Comparison of ENCODE assay signal across 25 cellular contexts in the genomic region with DNA sequence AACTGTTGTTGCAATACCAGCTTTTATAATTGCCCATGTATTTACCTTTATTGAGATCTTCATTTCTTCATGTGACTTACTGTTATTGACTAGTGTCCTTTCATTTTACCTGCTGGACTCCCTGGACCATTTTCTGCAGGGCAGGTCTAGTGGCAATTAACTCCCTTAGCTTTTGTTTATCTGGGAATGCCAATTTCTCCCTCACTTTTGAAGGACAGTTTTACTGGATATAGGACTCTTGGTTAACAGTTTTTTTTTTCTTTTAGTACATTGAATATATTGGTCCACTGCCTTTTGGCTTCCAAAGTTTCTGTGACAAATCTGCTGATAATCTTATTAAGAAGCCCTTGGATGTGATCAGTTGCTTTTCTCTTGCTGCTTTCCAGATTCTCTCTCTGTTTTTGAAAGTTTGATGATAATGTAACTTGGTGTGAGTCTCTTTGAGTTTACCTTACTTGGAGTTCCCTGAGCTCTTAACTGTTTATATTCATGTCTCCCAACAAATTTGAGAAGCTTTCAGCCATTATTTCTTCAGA.
"Had no signal": no experiment of that assay in that cellular context is flagged by ENCODE, and none has a peak within 500 bp of the region (broad histone marks: within the 10 kb centered on the region; RNA-seq: fewer than 3 reads in every experiment).

No MANE protein-coding gene starts in this region.

- H3K36me3 Mint-ChIP-seq: immature natural killer cell; natural killer cell treated with Interleukin-12 subunit alpha and Interleukin-12 subunit beta and Interleukin-15 and Interleukin-18, amount 100 ng/mL, for 72 hours; stimulated activated effector memory CD8-positive, alpha-beta T cell treated with anti-CD3 and anti-CD28 coated beads, Interleukin-12 subunit alpha, Interleukin-12 subunit beta, amount 100 ng/mL, for 72 hours had no signal

- H3K9me3 Mint-ChIP-seq: immature natural killer cell; natural killer cell treated with Interleukin-12 subunit alpha and Interleukin-12 subunit beta and Interleukin-15 and Interleukin-18, amount 100 ng/mL, for 72 hours; stimulated activated effector memory CD8-positive, alpha-beta T cell treated with anti-CD3 and anti-CD28 coated beads, Interleukin-12 subunit alpha, Interleukin-12 subunit beta, amount 100 ng/mL, for 72 hours had no signal

- DNase-seq: hypothalamus; immature natural killer cell; kidney; mesendoderm; midbrain; naive thymus-derived CD4-positive, alpha-beta T cell; stimulated activated CD4-positive, alpha-beta T cell treated with anti-CD3 and anti-CD28 coated beads, Interleukin-4, amount 100 ng/mL, for 24 hours; stimulated activated naive CD4-positive, alpha-beta T cell; tibial artery; trophoblast cell had no signal

- H3K27me3 ChIP-seq: ovary, right atrium auricular region, suprapubic skin, tibial artery, upper lobe of right lung had no signal

- H3K27ac ChIP-seq: left ventricle myocardium inferior, ovary, right atrium auricular region, skin epidermis, spleen, suprapubic skin, upper lobe of right lung had no signal

- H3K4me1 Mint-ChIP-seq: immature natural killer cell; naive thymus-derived CD4-positive, alpha-beta T cell; stimulated activated effector memory CD8-positive, alpha-beta T cell treated with anti-CD3 and anti-CD28 coated beads, Interleukin-12 subunit alpha, Interleukin-12 subunit beta, amount 100 ng/mL, for 72 hours had no signal

- H3K4me3 ChIP-seq: left ventricle myocardium inferior, lung, mucosa of descending colon, ovary, right atrium auricular region, skin epidermis, spleen, suprapubic skin, thoracic aorta, tibial artery, upper lobe of right lung had no signal

- H3K4me1 ChIP-seq: upper lobe of right lung had no signal

- ATAC-seq: mucosa of descending colon; naive thymus-derived CD4-positive, alpha-beta T cell; natural killer cell treated with Interleukin-12 subunit alpha and Interleukin-12 subunit beta and Interleukin-15 and Interleukin-18, amount 100 ng/mL, for 72 hours; sciatic nerve; stimulated activated effector memory CD8-positive, alpha-beta T cell treated with anti-CD3 and anti-CD28 coated beads, Interleukin-12 subunit alpha, Interleukin-12 subunit beta, amount 100 ng/mL, for 72 hours; upper lobe of right lung had no signal

- H3K4me3 Mint-ChIP-seq: immature natural killer cell; naive thymus-derived CD4-positive, alpha-beta T cell; natural killer cell treated with Interleukin-12 subunit alpha and Interleukin-12 subunit beta and Interleukin-15 and Interleukin-18, amount 100 ng/mL, for 72 hours; stimulated activated effector memory CD8-positive, alpha-beta T cell treated with anti-CD3 and anti-CD28 coated beads, Interleukin-12 subunit alpha, Interleukin-12 subunit beta, amount 100 ng/mL, for 72 hours; stimulated activated naive CD8-positive, alpha-beta T cell treated with anti-CD3 and anti-CD28 coated beads, Interleukin-15, Interleukin-2, amounts not matched to agents 100 ng/mL and 50 ng/mL, for 24 hours had no signal

- H3K27me3 Mint-ChIP-seq: progenitor cell of endocrine pancreas had no signal

- H3K36me3 ChIP-seq: ovary, right atrium auricular region, spleen, upper lobe of right lung had no signal

- H3K9me3 ChIP-seq: mucosa of descending colon, ovary, suprapubic skin, thoracic aorta, tibial artery, upper lobe of right lung had no signal

- H3K27ac Mint-ChIP-seq: immature natural killer cell; natural killer cell treated with Interleukin-12 subunit alpha and Interleukin-12 subunit beta and Interleukin-15 and Interleukin-18, amount 100 ng/mL, for 72 hours; progenitor cell of endocrine pancreas; stimulated activated effector memory CD8-positive, alpha-beta T cell treated with anti-CD3 and anti-CD28 coated beads, Interleukin-12 subunit alpha, Interleukin-12 subunit beta, amount 100 ng/mL, for 72 hours; stimulated activated naive CD8-positive, alpha-beta T cell treated with anti-CD3 and anti-CD28 coated beads, Interleukin-15, Interleukin-2, amounts not matched to agents 100 ng/mL and 50 ng/mL, for 24 hours had no signal
